ENCODE assay signal across 1 cellular context in genomic region chr2:98924038-98924437, GRCh38.
TF ChIP-seq lines count a peak whose summit lies in the region.

No MANE protein-coding gene starts in this region.

TF ChIP-seq in HepG2, 621 proteins besides CTCF, POLR2A, EP300 and RAD21:
- TF ChIP-seq ZBTB4 (CRISPR knock-in tag; IDR thresholded peaks at IDR 0.05; ENCODE audit: borderline replicate concordance): no peak
- no peak for TF ChIP-seq BORCS8-MEF2B (CRISPR knock-in tag; IDR thresholded peaks at IDR 0.05)
- no peak for TF ChIP-seq ZMYM4 (CRISPR knock-in tag; IDR thresholded peaks at IDR 0.05)
- TF ChIP-seq TOPORS (CRISPR knock-in tag; IDR thresholded peaks at IDR 0.05): no peak
- no peak for TF ChIP-seq THRA (CRISPR knock-in tag; IDR thresholded peaks at IDR 0.05; ENCODE audit: borderline replicate concordance)
- no peak for TF ChIP-seq GRHL1 (CRISPR knock-in tag; conservative IDR thresholded peaks at IDR 0.05)
- peak; percentile 63; the same call in 1 of the 2 replicates for TF ChIP-seq RAD51 (IDR thresholded peaks at IDR 0.05; ENCODE audit: borderline replicate concordance)
- no peak for TF ChIP-seq ZNF264 (CRISPR knock-in tag; IDR thresholded peaks at IDR 0.05)
- TF ChIP-seq MXD4 (CRISPR knock-in tag; IDR thresholded peaks at IDR 0.05): no peak
- TF ChIP-seq SRF (IDR thresholded peaks at IDR 0.05; ENCODE audit: low read depth, low read length): no peak
- TF ChIP-seq USF2 (IDR thresholded peaks at IDR 0.05; ENCODE audit: low read depth, low read length): peak; percentile 64
- no peak for TF ChIP-seq USF2 (CRISPR knock-in tag; IDR thresholded peaks at IDR 0.05; ENCODE audit: borderline replicate concordance)
- no peak for TF ChIP-seq MTF1 (CRISPR knock-in tag; IDR thresholded peaks at IDR 0.05)
- no peak for TF ChIP-seq ARID2 (CRISPR knock-in tag; IDR thresholded peaks at IDR 0.05; ENCODE audit: borderline replicate concordance)
